In genomic region chr13:23969672-23970071, GRCh38 we compare ENCODE assay signal across 18 cellular contexts.
DNase-seq lines count a peak whose midpoint lies in the region; ATAC-seq and TF ChIP-seq lines count a peak whose summit lies in the region.
"Had no signal": no experiment of that assay in that cellular context is flagged by ENCODE, and none has a peak within 500 bp of the region (broad histone marks: within the 10 kb centered on the region; RNA-seq: fewer than 3 reads in every experiment).

No MANE protein-coding gene starts in this region.

- TF ChIP-seq CTCF in fibroblast of lung (conservative IDR thresholded peaks at IDR 0.05 in 1 of 2, IDR thresholded peaks at IDR 0.05 in 1 of 2; ENCODE audit: low read depth in 1 of 2, low read length in 2 of 2), result no peak
- no peak for TF ChIP-seq CTCF in neural progenitor cell (IDR thresholded peaks at IDR 0.05)

- H3K27ac Mint-ChIP-seq in neural progenitor cell, result peak overlapping the region; percentile 48
- no peak overlapping the region for H3K27ac Mint-ChIP-seq in activated CD8-positive, alpha-beta T cell treated with anti-CD3 and anti-CD28 coated beads, Interleukin-2, amount 10 ng/mL, durations not matched to agents 7 days and 5 days
- H3K27ac Mint-ChIP-seq: memory B cell; stimulated activated naive CD8-positive, alpha-beta T cell treated with anti-CD3 and anti-CD28 coated beads, Interleukin-15, amount 100 ng/mL, for 72 hours had no signal

- H3K4me1 ChIP-seq in fibroblast of lung (ENCODE audit: control insufficient read depth, extremely low read depth, insufficient read depth, low read length) (no peaks in the 10 kb centered on the region), neural progenitor cell (peaks cover 6% of the 10 kb centered on the region)
- H3K4me1 ChIP-seq: breast epithelium, Peyer's patch had no signal

- no peaks in the 10 kb centered on the region for H3F3A ChIP-seq in neural progenitor cell (ENCODE audit: low read depth)

- H3K27ac ChIP-seq in fibroblast of lung (ENCODE audit: insufficient read depth, low read length), result no peak overlapping the region
- no peak overlapping the region for H3K27ac ChIP-seq in neural progenitor cell
- H3K27ac ChIP-seq: breast epithelium, Peyer's patch had no signal

- no peaks in the 10 kb centered on the region for H3K27me3 ChIP-seq in fibroblast of lung (ENCODE audit: control insufficient read depth, insufficient read depth, low read length)
- no peaks in the 10 kb centered on the region for H3K27me3 ChIP-seq in neural progenitor cell
- H3K27me3 ChIP-seq: breast epithelium, Peyer's patch had no signal

- H3K9ac ChIP-seq in fibroblast of lung (ENCODE audit: insufficient read depth, low read length), result no peak overlapping the region
- H3K9ac ChIP-seq in neural progenitor cell, result no peak overlapping the region

- no peak for ATAC-seq in HG03565 (IDR thresholded peaks at IDR 0.05; ENCODE audit: unreplicated experiment)
- no peak for ATAC-seq in activated CD8-positive, alpha-beta T cell treated with anti-CD3 and anti-CD28 coated beads, Interleukin-2, amount 10 ng/mL, durations not matched to agents 7 days and 5 days
- ATAC-seq: stimulated activated naive CD8-positive, alpha-beta T cell treated with anti-CD3 and anti-CD28 coated beads, Interleukin-15, amount 100 ng/mL, for 72 hours had no signal

- H3K4me3 ChIP-seq in fibroblast of lung (replicated peaks in 1 of 4; ENCODE audit: control extremely low read depth in 1 of 4, insufficient read depth in 1 of 4, low read depth in 3 of 4, low read length in 4 of 4) (no peak overlapping the region), neural progenitor cell (no peak overlapping the region)
- H3K4me3 ChIP-seq: breast epithelium, Peyer's patch had no signal

- H3K4me1 Mint-ChIP-seq in neural progenitor cell, result peaks cover 19% of the 10 kb centered on the region
- H3K4me1 Mint-ChIP-seq in activated CD8-positive, alpha-beta T cell treated with anti-CD3 and anti-CD28 coated beads, Interleukin-2, amount 10 ng/mL, durations not matched to agents 7 days and 5 days (ENCODE audit: low read depth), result peaks cover 21% of the 10 kb centered on the region

- H3K36me3 ChIP-seq in fibroblast of lung (ENCODE audit: control insufficient read depth, insufficient read depth, low read length) (no peaks in the 10 kb centered on the region), neural progenitor cell (no peaks in the 10 kb centered on the region)
- H3K36me3 ChIP-seq: breast epithelium, Peyer's patch had no signal

- no peak overlapping the region for H3K4me3 Mint-ChIP-seq in neural progenitor cell
- no peak overlapping the region for H3K4me3 Mint-ChIP-seq in activated CD8-positive, alpha-beta T cell treated with anti-CD3 and anti-CD28 coated beads, Interleukin-2, amount 10 ng/mL, durations not matched to agents 7 days and 5 days
- H3K4me3 Mint-ChIP-seq: memory B cell; stimulated activated naive CD8-positive, alpha-beta T cell treated with anti-CD3 and anti-CD28 coated beads, Interleukin-15, amount 100 ng/mL, for 72 hours had no signal

- CTCF ChIA-PET in activated CD8-positive, alpha-beta T cell treated with anti-CD3 and anti-CD28 coated beads, Interleukin-2, amount 10 ng/mL, durations not matched to agents 7 days and 5 days (lab: Charles Lee), result no interaction called here

- H2AFZ ChIP-seq in fibroblast of lung (ENCODE audit: low read length) (no peak overlapping the region), neural progenitor cell (replicated peaks) (no peak overlapping the region)

- H3K9me3 ChIP-seq in fibroblast of lung (ENCODE audit: control insufficient read depth, insufficient read depth, low read depth, low read length) (no peaks in the 10 kb centered on the region), neural progenitor cell (ENCODE audit: low read depth) (no peaks in the 10 kb centered on the region)
- H3K9me3 ChIP-seq: breast epithelium, Peyer's patch had no signal

- H3K4me2 ChIP-seq in fibroblast of lung (ENCODE audit: extremely low read depth, insufficient read depth, low read length) (no peak overlapping the region), neural progenitor cell (no peak overlapping the region)

- H3K27me3 Mint-ChIP-seq in neural progenitor cell (ENCODE audit: insufficient read depth, low read depth), result peaks cover 3% of the 10 kb centered on the region
- no peaks in the 10 kb centered on the region for H3K27me3 Mint-ChIP-seq in activated CD8-positive, alpha-beta T cell treated with anti-CD3 and anti-CD28 coated beads, Interleukin-2, amount 10 ng/mL, durations not matched to agents 7 days and 5 days (ENCODE audit: low read depth)
- H3K27me3 Mint-ChIP-seq: memory B cell; stimulated activated naive CD8-positive, alpha-beta T cell treated with anti-CD3 and anti-CD28 coated beads, Interleukin-15, amount 100 ng/mL, for 72 hours had no signal

- H3K79me2 ChIP-seq in fibroblast of lung (ENCODE audit: control insufficient read depth, insufficient read depth, low read length), result no peaks in the 10 kb centered on the region
- H3K79me2 ChIP-seq in neural progenitor cell (ENCODE audit: low read depth), result no peaks in the 10 kb centered on the region

- peaks cover 8% of the 10 kb centered on the region for H3K9me3 Mint-ChIP-seq in neural progenitor cell
- H3K9me3 Mint-ChIP-seq in activated CD8-positive, alpha-beta T cell treated with anti-CD3 and anti-CD28 coated beads, Interleukin-2, amount 10 ng/mL, durations not matched to agents 7 days and 5 days (ENCODE audit: insufficient read depth), result no peaks in the 10 kb centered on the region
- H3K9me3 Mint-ChIP-seq: memory B cell; stimulated activated naive CD8-positive, alpha-beta T cell treated with anti-CD3 and anti-CD28 coated beads, Interleukin-15, amount 100 ng/mL, for 72 hours had no signal

- no peaks in the 10 kb centered on the region for H3K36me3 Mint-ChIP-seq in neural progenitor cell
- peaks cover 2% of the 10 kb centered on the region for H3K36me3 Mint-ChIP-seq in activated CD8-positive, alpha-beta T cell treated with anti-CD3 and anti-CD28 coated beads, Interleukin-2, amount 10 ng/mL, durations not matched to agents 7 days and 5 days (ENCODE audit: low read depth)
- H3K36me3 Mint-ChIP-seq: memory B cell had no signal

- DNase-seq in EH (ENCODE audit: low read depth), result peak; percentile 43
- peak; percentile 69 for DNase-seq in NCI-H69 (lab: John Stamatoyannopoulos, UW)
- DNase-seq in fibroblast of lung (ENCODE audit: low read depth in 2 of 2), result peak; percentile 35 to 48
- no peak for DNase-seq in neural progenitor cell (ENCODE audit: low spot score)
- DNase-seq in activated CD8-positive, alpha-beta T cell treated with anti-CD3 and anti-CD28 coated beads, Interleukin-2, amount 10 ng/mL, durations not matched to agents 7 days and 5 days, result no peak
- no peak for DNase-seq in activated naive CD4-positive, alpha-beta T cell treated with anti-CD3 and anti-CD28 coated beads, Interleukin-2, amount 50 U/mL, for 16 hours
- DNase-seq in stimulated activated CD4-positive, alpha-beta T cell treated with anti-CD3 and anti-CD28 coated beads, Interleukin-2, amount 100 ng/mL, for 24 hours, result no peak
- DNase-seq: DMS79; effector CD4-positive, alpha-beta T cell; foreskin melanocyte; H7; NCI-H345; occipital lobe; Peyer's patch; stimulated activated naive CD8-positive, alpha-beta T cell treated with anti-CD3 and anti-CD28 coated beads, Interleukin-15, amount 100 ng/mL, for 72 hours had no signal

- POLR2A ChIA-PET in activated CD8-positive, alpha-beta T cell treated with anti-CD3 and anti-CD28 coated beads, Interleukin-2, amount 10 ng/mL, durations not matched to agents 7 days and 5 days (lab: Charles Lee), result no interaction called here

- H4K20me1 ChIP-seq in fibroblast of lung (ENCODE audit: control insufficient read depth, extremely low read depth, insufficient read depth, low read length), result no peaks in the 10 kb centered on the region
- no peaks in the 10 kb centered on the region for H4K20me1 ChIP-seq in neural progenitor cell (ENCODE audit: low read depth)

Comparison
In these comparisons a context has a peak if more than half of its experiments do, and no peak if none do; other contexts are left out.
1. DNase-seq: peak in EH (single experiment), NCI-H69 (single experiment) and fibroblast of lung (2 of 2); none in neural progenitor cell (single experiment), activated CD8-positive, alpha-beta T cell treated with anti-CD3 and anti-CD28 coated beads, Interleukin-2, amount 10 ng/mL, durations not matched to agents 7 days and 5 days (single experiment), activated naive CD4-positive, alpha-beta T cell treated with anti-CD3 and anti-CD28 coated beads, Interleukin-2, amount 50 U/mL, for 16 hours (single experiment) and stimulated activated CD4-positive, alpha-beta T cell treated with anti-CD3 and anti-CD28 coated beads, Interleukin-2, amount 100 ng/mL, for 24 hours (0 of 2).